8 cellular contexts compared by ENCODE assay signal in genomic region chr11:63986156-63986931, GRCh38. TPM values are rescaled to one million over a fixed set of nuclear protein-coding genes. Genes with fewer than 3 reads are reported as not detected.
DNase-seq lines count a peak whose midpoint lies in the region; ATAC-seq and TF ChIP-seq lines count a peak whose summit lies in the region.

Gene OTUB1 (plus strand): TSS chr11:63986438. CDS start chr11:63986457, 19 bp downstream.

- CTCF ChIA-PET in A673 (lab: Charles Lee) (no interaction called here), activated B cell treated with CpG ODN at 0.5 μM for 24 hours (lab: Charles Lee) (interaction anchor here (0.6 to 1.1 kb wide), 2 partner anchors 14 to 149 kb away, joined by 3 to 6 read pairs; no protein-coding TSS in a partner anchor)

- H3K27me3 ChIP-seq in A673 (replicated peaks; ENCODE audit: insufficient read depth, low read depth, low read length, poor library complexity) (no peaks in the 10 kb centered on the region), spleen (replicated peaks in 1 of 7) (no peaks in the 10 kb centered on the region)

- POLR2A ChIA-PET in A673 (lab: Charles Lee; ENCODE audit: low non-redundant PET) = no interaction called here
- POLR2A ChIA-PET in activated B cell treated with CpG ODN at 0.5 μM for 24 hours (lab: Charles Lee) = interaction anchor here (0.6 to 3.1 kb wide), 7 partner anchors 9 to 1347 kb away, joined by 3 to 17 read pairs (median 4); partner anchors contain the start of gene COX8A

- peaks cover 25% of the 10 kb centered on the region for H3K36me3 ChIP-seq in A673 (ENCODE audit: insufficient read depth, low read length, poor library complexity, severe bottlenecking)
- peaks cover 3 to 36% (median 32%) of the 10 kb centered on the region in 6 donors for H3K36me3 ChIP-seq in spleen

- no peaks in the 10 kb centered on the region for H3K27me3 Mint-ChIP-seq in activated B cell treated with CpG ODN at 0.5 μM for 24 hours

- H3K4me1 Mint-ChIP-seq in activated B cell treated with CpG ODN at 0.5 μM for 24 hours = peaks cover 43% of the 10 kb centered on the region

- intact Hi-C loops in A673 (cut with micrococcal nuclease; ENCODE audit: unreplicated experiment) = loop anchor here (10.0 kb wide), 1 partner anchor 222 kb away; the partner anchor contains the start of gene ZFTA
- intact Hi-C loops in activated B cell treated with CpG ODN at 0.5 μM for 24 hours (cut with micrococcal nuclease) = loop anchor here (1.0 to 5.0 kb wide), 4 partner anchors 12 to 256 kb away; partner anchors contain the start of genes COX8A and FKBP2
- intact Hi-C loops in spleen (cut with DNase I; ENCODE audit: low total_unique reads) = no loop called here

- H3K4me3 ChIP-seq in A673 (ENCODE audit: low read depth, low read length, poor library complexity, severe bottlenecking) = peak within 1 kb of the TSS; percentile 95
- peak within 1 kb of the TSS; percentile 89 to 100 (median 98) for H3K4me3 ChIP-seq in spleen

- H3K4me3 Mint-ChIP-seq in activated B cell treated with CpG ODN at 0.5 μM for 24 hours = peak within 1 kb of the TSS; percentile 95

- no peak for TF ChIP-seq CTCF in A673 (conservative IDR thresholded peaks at IDR 0.05; ENCODE audit: low read depth, low read length)
- TF ChIP-seq CTCF in activated B cell treated with CpG ODN at 0.5 μM for 24 hours (IDR thresholded peaks at IDR 0.05) = no peak
- TF ChIP-seq CTCF in spleen (IDR thresholded peaks at IDR 0.05 in 8 of 11, conservative IDR thresholded peaks at IDR 0.05 in 3 of 11) = peak in 3 of 11 experiments; percentile 4 to 22 (median 16)

- BruUV-seq in A673 (replicated peaks; lab: Mats Ljungman, UMichigan) = no TSS peak

- peak; percentile 97 for DNase-seq in A673 (ENCODE audit: low spot score)
- peak; percentile 92 for DNase-seq in NCI-H2227 treated with DMSO at 0.1 percent for 48 hours (lab: John Stamatoyannopoulos, UW)
- peak; percentile 80 for DNase-seq in activated B cell treated with CpG ODN at 0.5 μM for 24 hours
- peak in 60 of 61 donors; percentile 24 to 95 (median 80) for DNase-seq in caudate nucleus (lab: John Stamatoyannopoulos, UW)
- DNase-seq in inferior parietal cortex (ENCODE audit: extremely low spot score) = peak; percentile 89
- peak; percentile 97 for DNase-seq in spleen

- H3K9me3 ChIP-seq in A673 (ENCODE audit: low read depth, low read length, poor library complexity, severe bottlenecking) (no peaks in the 10 kb centered on the region), spleen (no peaks in the 10 kb centered on the region)

- H3K27ac Mint-ChIP-seq in activated B cell treated with CpG ODN at 0.5 μM for 24 hours = peak within 1 kb of the TSS; percentile 98

- H3K27ac ChIP-seq in A673 (ENCODE audit: low read depth, low read length, poor library complexity, severe bottlenecking) (peak within 1 kb of the TSS; percentile 84), caudate nucleus (ENCODE audit: low read depth, low read length) (peak within 1 kb of the TSS; percentile 73), spleen (peak within 1 kb of the TSS; percentile 81 to 96 (median 92))

- no peaks in the 10 kb centered on the region for H3K9me3 Mint-ChIP-seq in activated B cell treated with CpG ODN at 0.5 μM for 24 hours

- H3K4me1 ChIP-seq in A673 (ENCODE audit: insufficient read depth, low read length, poor library complexity, severe bottlenecking) = peaks cover 28% of the 10 kb centered on the region
- H3K4me1 ChIP-seq in spleen = peaks cover 11 to 68% (median 41%) of the 10 kb centered on the region in 6 donors

- peaks cover 34% of the 10 kb centered on the region for H3K36me3 Mint-ChIP-seq in activated B cell treated with CpG ODN at 0.5 μM for 24 hours (ENCODE audit: low read depth)

- 0 to 1% (median 0%) methylated on average over 13 to 63 of the region's 63 CpGs for WGBS in spleen, 5 donors

- TF ChIP-seq POLR2A in spleen (IDR thresholded peaks at IDR 0.05) = peak in 1 of 3 donors; percentile 15

- peak; percentile 90 for ATAC-seq in GM18868 (IDR thresholded peaks at IDR 0.05; ENCODE audit: unreplicated experiment)
- ATAC-seq in HG03139 (IDR thresholded peaks at IDR 0.05; ENCODE audit: unreplicated experiment) = peak; percentile 87
- peak; percentile 86 for ATAC-seq in activated B cell treated with CpG ODN at 0.5 μM for 24 hours (ENCODE audit: low read depth)

RNA-seq across cellular contexts. Expression of gene OTUB1, which starts in this region (rescaled TPM):
- total RNA-seq in A673 (2021) = 136 and 140 TPM in 2 replicates
- 87.4 and 92.5 TPM in 2 replicates for total RNA-seq in activated B cell treated with CpG ODN at 0.5 μM for 24 hours
- total RNA-seq in spleen = 10 to 100 TPM; 56.1 to 65.8 (median 58.8) TPM
- 10 to 100 TPM; 65.5 to 89.7 (median 83.5) TPM for polyA plus RNA-seq in spleen

Comparison
In these comparisons a context has a peak if more than half of its experiments do, and no peak if none do; other contexts are left out.
1. Peak in every context shown above with its lines: DNase-seq, ATAC-seq, H3K4me3 ChIP-seq and H3K27ac ChIP-seq.